Comparison of ENCODE assay signal across 22 cellular contexts in the genomic region with DNA sequence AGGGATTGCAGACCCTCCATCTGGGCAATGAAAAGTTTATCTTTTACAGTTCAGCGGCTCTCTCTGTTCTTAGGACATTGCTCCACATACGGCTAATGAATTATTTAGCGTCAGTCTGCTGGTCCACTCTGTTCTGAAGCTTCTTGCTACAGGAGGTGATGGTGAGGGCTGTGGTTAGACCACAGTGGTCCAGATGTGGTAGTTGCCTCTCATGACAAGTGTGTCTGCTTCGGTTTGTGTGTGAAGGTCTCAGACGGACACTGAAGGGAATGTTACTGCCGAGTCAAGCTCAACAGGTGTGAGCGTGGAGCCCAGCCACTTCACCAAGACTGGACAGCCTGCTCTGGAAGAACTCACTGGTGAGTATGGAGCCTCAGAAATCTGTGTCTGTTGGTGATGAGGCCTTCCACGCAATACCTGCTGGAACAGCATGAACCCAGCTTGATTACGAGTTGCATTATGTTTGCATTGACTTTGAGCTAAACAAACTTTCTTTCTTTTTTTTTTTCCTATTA.
DNase-seq lines count a peak whose midpoint lies in the region; ATAC-seq, FAIRE-seq and TF ChIP-seq lines count a peak whose summit lies in the region.
"Had no signal": no experiment of that assay in that cellular context is flagged by ENCODE, and none has a peak within 500 bp of the region (broad histone marks: within the 10 kb centered on the region; RNA-seq: fewer than 3 reads in every experiment).

No MANE protein-coding gene starts in this region.

- H3K36me3 Mint-ChIP-seq in CD8-positive, alpha-beta memory T cell = no peaks in the 10 kb centered on the region
- H3K36me3 Mint-ChIP-seq: activated naive CD4-positive, alpha-beta T cell treated with anti-CD3 and anti-CD28 coated beads, Interleukin-2, amount 10 ng/mL, durations not matched to agents 7 days and 5 days; natural killer cell treated with Interleukin-12 subunit alpha and Interleukin-12 subunit beta and Interleukin-15 and Interleukin-18, amount 100 ng/mL, for 72 hours had no signal

- H3K9ac ChIP-seq in GM12878 (ENCODE audit: control insufficient read depth, insufficient read depth, low read length) = no peak overlapping the region

- H3K4me1 ChIP-seq in GM12878 (ENCODE audit: control insufficient read depth, insufficient read depth, low read length) = peaks cover 4% of the 10 kb centered on the region; the same call in 1 of the 2 replicates
- no peaks in the 10 kb centered on the region for H3K4me1 ChIP-seq in CD8-positive, alpha-beta memory T cell (ENCODE audit: insufficient read depth, low read length)
- no peaks in the 10 kb centered on the region for H3K4me1 ChIP-seq in mucosa of descending colon (ENCODE audit: low read depth)

- H3K9me3 Mint-ChIP-seq in stimulated activated naive CD8-positive, alpha-beta T cell treated with anti-CD3 and anti-CD28 coated beads, Interleukin-15, amount 100 ng/mL, for 72 hours = no peaks in the 10 kb centered on the region
- H3K9me3 Mint-ChIP-seq in CD8-positive, alpha-beta memory T cell = no peaks in the 10 kb centered on the region
- H3K9me3 Mint-ChIP-seq: activated naive CD4-positive, alpha-beta T cell treated with anti-CD3 and anti-CD28 coated beads, Interleukin-2, amount 10 ng/mL, durations not matched to agents 7 days and 5 days; activated T-cell treated with anti-CD3 and anti-CD28 coated beads, Interleukin-2, amount 50 U/mL, for 4 hours; natural killer cell treated with Interleukin-12 subunit alpha and Interleukin-12 subunit beta and Interleukin-15 and Interleukin-18, amount 100 ng/mL, for 72 hours; stimulated activated naive CD8-positive, alpha-beta T cell treated with anti-CD3 and anti-CD28 coated beads, Interleukin-15, Interleukin-2, amounts not matched to agents 100 ng/mL and 50 ng/mL, for 24 hours; type B pancreatic cell had no signal

- H3K79me2 ChIP-seq in GM12878 (ENCODE audit: control insufficient read depth, insufficient read depth, low read length) = no peaks in the 10 kb centered on the region

- no peaks in the 10 kb centered on the region for H3K9me3 ChIP-seq in GM12878 (replicated peaks; ENCODE audit: control insufficient read depth, insufficient read depth, low read length)
- H3K9me3 ChIP-seq in CD8-positive, alpha-beta memory T cell (ENCODE audit: low read length) = no peaks in the 10 kb centered on the region
- no peaks in the 10 kb centered on the region for H3K9me3 ChIP-seq in mucosa of descending colon
- H3K9me3 ChIP-seq: heart left ventricle had no signal

- H3K4me2 ChIP-seq in GM12878 (ENCODE audit: control insufficient read depth, insufficient read depth) = no peak overlapping the region

- no peak overlapping the region for H2AFZ ChIP-seq in GM12878 (ENCODE audit: control insufficient read depth, low read depth, low read length)

- RAD21 ChIA-PET in GM12878 (lab: Charles Lee; ENCODE audit: unreplicated experiment) = interaction anchor here (0.6 to 1.9 kb wide), 10 partner anchors 8 to 193 kb away, joined by 3 to 10 read pairs (median 5); no protein-coding TSS in a partner anchor

- peak; percentile 35 for ATAC-seq in stimulated activated naive CD8-positive, alpha-beta T cell treated with anti-CD3 and anti-CD28 coated beads, Interleukin-15, amount 100 ng/mL, for 72 hours
- no peak for ATAC-seq in stimulated activated naive CD8-positive, alpha-beta T cell treated with anti-CD3 and anti-CD28 coated beads, Interleukin-15, Interleukin-2, amounts not matched to agents 100 U/mL and 50 U/mL, for 24 hours
- ATAC-seq in HG02759 (IDR thresholded peaks at IDR 0.05; ENCODE audit: unreplicated experiment) (peak; percentile 63), GM12878 (peak; percentile 73), mucosa of descending colon (no peak)
- ATAC-seq: activated CD4-positive, CD25-positive, alpha-beta regulatory T cell treated with anti-CD3 and anti-CD28 coated beads, Interleukin-2, amount 50 U/mL, for 24 hours; activated T-cell treated with anti-CD3 and anti-CD28 coated beads, Interleukin-2, amount 50 U/mL, for 4 hours; heart left ventricle had no signal

- H3K36me3 ChIP-seq in GM12878 (ENCODE audit: control insufficient read depth in 2 of 2, insufficient read depth in 2 of 2, low read length in 1 of 2) (no peaks in the 10 kb centered on the region), mucosa of descending colon (ENCODE audit: low read depth) (no peaks in the 10 kb centered on the region)
- H3K36me3 ChIP-seq in CD8-positive, alpha-beta memory T cell (ENCODE audit: insufficient read depth, low read length) = no peaks in the 10 kb centered on the region

- in situ Hi-C loops in GM12878 (cut with MboI) = no loop called here

- TF ChIP-seq EP300 in GM12878 (IDR thresholded peaks at IDR 0.05; ENCODE audit: borderline replicate concordance in 1 of 2, control insufficient read depth in 1 of 2, low read depth in 2 of 2, low read length in 2 of 2) = no peak

- TF ChIP-seq RAD21 in GM12878 (IDR thresholded peaks at IDR 0.05; ENCODE audit: insufficient read depth, low read depth, low read length) = no peak

- H3K27ac Mint-ChIP-seq in stimulated activated naive CD8-positive, alpha-beta T cell treated with anti-CD3 and anti-CD28 coated beads, Interleukin-15, amount 100 ng/mL, for 72 hours = no peak overlapping the region
- no peak overlapping the region for H3K27ac Mint-ChIP-seq in CD8-positive, alpha-beta memory T cell
- H3K27ac Mint-ChIP-seq: activated naive CD4-positive, alpha-beta T cell treated with anti-CD3 and anti-CD28 coated beads, Interleukin-2, amount 10 ng/mL, durations not matched to agents 7 days and 5 days; natural killer cell treated with Interleukin-12 subunit alpha and Interleukin-12 subunit beta and Interleukin-15 and Interleukin-18, amount 100 ng/mL, for 72 hours; progenitor cell of endocrine pancreas; stimulated activated naive CD8-positive, alpha-beta T cell treated with anti-CD3 and anti-CD28 coated beads, Interleukin-15, Interleukin-2, amounts not matched to agents 100 ng/mL and 50 ng/mL, for 24 hours; type B pancreatic cell had no signal

- no peak overlapping the region for H3K4me3 Mint-ChIP-seq in stimulated activated naive CD8-positive, alpha-beta T cell treated with anti-CD3 and anti-CD28 coated beads, Interleukin-15, amount 100 ng/mL, for 72 hours
- H3K4me3 Mint-ChIP-seq in CD8-positive, alpha-beta memory T cell = no peak overlapping the region
- H3K4me3 Mint-ChIP-seq: activated naive CD4-positive, alpha-beta T cell treated with anti-CD3 and anti-CD28 coated beads, Interleukin-2, amount 10 ng/mL, durations not matched to agents 7 days and 5 days; activated T-cell treated with anti-CD3 and anti-CD28 coated beads, Interleukin-2, amount 50 U/mL, for 4 hours; natural killer cell treated with Interleukin-12 subunit alpha and Interleukin-12 subunit beta and Interleukin-15 and Interleukin-18, amount 100 ng/mL, for 72 hours; stimulated activated naive CD8-positive, alpha-beta T cell treated with anti-CD3 and anti-CD28 coated beads, Interleukin-15, Interleukin-2, amounts not matched to agents 100 ng/mL and 50 ng/mL, for 24 hours; type B pancreatic cell had no signal

- peaks cover 5% of the 10 kb centered on the region for H3K27me3 Mint-ChIP-seq in stimulated activated naive CD8-positive, alpha-beta T cell treated with anti-CD3 and anti-CD28 coated beads, Interleukin-15, amount 100 ng/mL, for 72 hours
- no peaks in the 10 kb centered on the region for H3K27me3 Mint-ChIP-seq in CD8-positive, alpha-beta memory T cell
- H3K27me3 Mint-ChIP-seq: progenitor cell of endocrine pancreas, type B pancreatic cell had no signal

- no peak for FAIRE-seq in GM12878 (lab: Jason Lieb, UNC)
- FAIRE-seq: endothelial cell of umbilical vein had no signal

- CTCF ChIA-PET in GM12878 (lab: Yijun Ruan, JAX) = interaction anchor here (0.6 to 2.9 kb wide), 23 partner anchors 8 to 815 kb away, joined by 3 to 34 read pairs (median 5); no protein-coding TSS in a partner anchor
- CTCF ChIA-PET in CD8-positive, alpha-beta memory T cell (lab: Charles Lee) = interaction anchor here (1.6 kb wide), 1 partner anchor 11 kb away, joined by 4 read pairs; no protein-coding TSS in a partner anchor

- SMC1A ChIA-PET in GM12878 (lab: Charles Lee; ENCODE audit: uncharacterized antibody, unreplicated experiment) = interaction anchor here (0.6 to 2.9 kb wide), 12 partner anchors 10 to 194 kb away, joined by 3 to 18 read pairs (median 4); no protein-coding TSS in a partner anchor

- H3K4me1 Mint-ChIP-seq in stimulated activated naive CD8-positive, alpha-beta T cell treated with anti-CD3 and anti-CD28 coated beads, Interleukin-15, amount 100 ng/mL, for 72 hours = no peaks in the 10 kb centered on the region
- H3K4me1 Mint-ChIP-seq in CD8-positive, alpha-beta memory T cell = peaks cover 0 to 2% (median 0%) of the 10 kb centered on the region in 3 donors
- H3K4me1 Mint-ChIP-seq: activated naive CD4-positive, alpha-beta T cell treated with anti-CD3 and anti-CD28 coated beads, Interleukin-2, amount 10 ng/mL, durations not matched to agents 7 days and 5 days had no signal

- no peak for TF ChIP-seq POLR2A in GM12878 (IDR thresholded peaks at IDR 0.05; ENCODE audit: low read depth, low read length)

- intact Hi-C loops in GM12878 (cut with micrococcal nuclease; ENCODE audit: unreplicated experiment) (loop anchor here (2.0 to 5.0 kb wide), 3 partner anchors 33 to 398 kb away; no protein-coding TSS in a partner anchor), mucosa of descending colon (cut with DNase I, micrococcal nuclease) (no loop called here)

- POLR2A ChIA-PET in GM12878 (lab: Charles Lee) = no interaction called here
- POLR2A ChIA-PET in CD8-positive, alpha-beta memory T cell (lab: Charles Lee) = no interaction called here

- BruUV-seq in GM12878 (replicated peaks; lab: Mats Ljungman, UMichigan) = no TSS peak

- H4K20me1 ChIP-seq in GM12878 (ENCODE audit: control insufficient read depth, insufficient read depth) = no peaks in the 10 kb centered on the region

- 21% methylated on average over 9 of the region's 9 CpGs for WGBS in GM12878 (ENCODE audit: insufficient coverage, insufficient replicate concordance, low lambda C conversion rate, missing lambda C conversion rate)

- H3K27ac ChIP-seq in GM12878 (ENCODE audit: control insufficient read depth, insufficient read depth) = no peak overlapping the region
- no peak overlapping the region for H3K27ac ChIP-seq in CD8-positive, alpha-beta memory T cell (ENCODE audit: low read depth, low read length)
- H3K27ac ChIP-seq: heart left ventricle, skin epidermis had no signal

- H3K27me3 ChIP-seq in GM12878 (replicated peaks in 1 of 2; ENCODE audit: control insufficient read depth in 2 of 2, insufficient read depth in 2 of 2, low read length in 1 of 2) = no peaks in the 10 kb centered on the region
- H3K27me3 ChIP-seq in CD8-positive, alpha-beta memory T cell (ENCODE audit: insufficient read depth, low read length, poor library complexity, severe bottlenecking) = no peaks in the 10 kb centered on the region
- H3K27me3 ChIP-seq: heart left ventricle had no signal

- TF ChIP-seq CTCF in GM12878 (IDR thresholded peaks at IDR 0.05 in 2 of 3, conservative IDR thresholded peaks at IDR 0.05 in 1 of 3; ENCODE audit: control insufficient read depth in 2 of 3, extremely low read depth in 1 of 3, insufficient read depth in 1 of 3, low read depth in 3 of 3, low read length in 3 of 3) = no peak
- TF ChIP-seq CTCF in mucosa of descending colon (IDR thresholded peaks at IDR 0.05) = no peak

- DNase-seq in stimulated activated naive CD8-positive, alpha-beta T cell treated with anti-CD3 and anti-CD28 coated beads, Interleukin-15, amount 100 ng/mL, for 72 hours = no peak
- DNase-seq in stimulated activated naive CD8-positive, alpha-beta T cell treated with anti-CD3 and anti-CD28 coated beads, Interleukin-15, Interleukin-2, amounts not matched to agents 100 U/mL and 50 U/mL, for 24 hours = no peak
- DNase-seq in GM12878 (ENCODE audit: low read depth, low spot score) (no peak), superior temporal gyrus (ENCODE audit: extremely low spot score) (no peak), mucosa of descending colon (no peak)
- DNase-seq in stimulated activated CD4-positive, alpha-beta T cell treated with anti-CD3 and anti-CD28 coated beads, Interleukin-4, amount 100 ng/mL, for 1 hour = no peak
- no peak for DNase-seq in CD8-positive, alpha-beta memory T cell
- DNase-seq: activated CD8-positive, alpha-beta memory T cell treated with anti-CD3 and anti-CD28 coated beads for 24 hours; activated naive CD4-positive, alpha-beta T cell treated with anti-CD3 and anti-CD28 coated beads, Interleukin-2, amount 10 ng/mL, durations not matched to agents 7 days and 5 days; activated T-cell treated with anti-CD3 and anti-CD28 coated beads, Interleukin-2, amount 50 U/mL, for 4 hours; caudate nucleus; heart left ventricle; NCI-H1417 treated with DMSO at 0.1 percent for 48 hours; Right ventricle myocardium superior had no signal

- no peak overlapping the region for H3K4me3 ChIP-seq in GM12878
- H3K4me3 ChIP-seq in CD8-positive, alpha-beta memory T cell (ENCODE audit: low read length) = no peak overlapping the region
- no peak overlapping the region for H3K4me3 ChIP-seq in mucosa of descending colon
- H3K4me3 ChIP-seq: heart left ventricle, skin epidermis had no signal

Comparison
In these comparisons a context has a peak if more than half of its experiments do, and no peak if none do; other contexts are left out.
1. ATAC-seq: peak in stimulated activated naive CD8-positive, alpha-beta T cell treated with anti-CD3 and anti-CD28 coated beads, Interleukin-15, amount 100 ng/mL, for 72 hours (single experiment), HG02759 (single experiment) and GM12878 (single experiment); none in stimulated activated naive CD8-positive, alpha-beta T cell treated with anti-CD3 and anti-CD28 coated beads, Interleukin-15, Interleukin-2, amounts not matched to agents 100 U/mL and 50 U/mL, for 24 hours (single experiment) and mucosa of descending colon (single experiment).